ENCODE assay signal across 9 cellular contexts in the genomic region with DNA sequence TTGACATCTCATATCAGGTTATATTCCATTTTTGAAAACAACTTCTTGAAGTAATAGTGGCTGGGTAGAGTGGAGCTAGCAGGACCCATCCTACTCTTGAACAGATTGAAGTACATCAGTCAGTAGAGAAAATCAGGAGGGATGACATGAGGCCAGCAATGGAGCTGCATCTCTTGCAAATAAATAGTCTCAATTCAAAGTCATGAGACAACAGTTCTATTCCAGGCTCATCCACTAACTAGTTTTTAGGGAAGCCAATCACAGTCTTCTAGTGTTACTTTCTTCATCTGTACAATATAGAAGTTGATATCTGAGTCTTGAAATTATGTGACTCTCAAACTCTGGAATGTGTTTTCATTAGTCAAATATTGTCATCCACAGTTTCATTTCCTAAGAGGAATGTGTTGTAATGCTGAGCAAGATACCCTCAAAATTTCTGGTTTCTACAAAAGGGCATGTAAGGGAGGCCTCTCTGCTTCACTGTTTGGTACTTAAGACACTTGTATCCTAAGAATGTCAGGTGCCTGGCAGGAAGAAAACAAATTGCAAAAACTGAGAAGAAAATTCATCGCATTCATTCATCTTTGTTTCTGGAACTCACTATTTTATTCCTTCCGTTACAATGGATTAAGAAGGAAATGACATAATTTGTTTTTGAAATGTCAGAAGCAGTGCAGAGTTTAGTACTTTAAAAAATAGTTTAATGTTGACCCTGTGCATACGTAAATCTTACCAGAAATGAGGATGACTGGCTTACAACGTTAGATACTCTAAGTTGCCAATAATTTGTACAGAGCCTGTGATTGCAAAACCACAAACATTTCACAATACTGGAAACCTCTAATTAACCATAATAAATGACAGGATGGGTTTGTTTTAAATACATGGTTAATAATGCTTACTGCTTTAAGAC.
DNase-seq lines count a peak whose midpoint lies in the region; ATAC-seq and TF ChIP-seq lines count a peak whose summit lies in the region.
"Had no signal": no experiment of that assay in that cellular context is flagged by ENCODE, and none has a peak within 500 bp of the region (broad histone marks: within the 10 kb centered on the region; RNA-seq: fewer than 3 reads in every experiment).

No MANE protein-coding gene starts in this region.

- H3K27ac ChIP-seq in vagina: peak overlapping the region; percentile 40

- H3K4me3 ChIP-seq in epithelial cell of proximal tubule (ENCODE audit: low read depth, low read length): no peak overlapping the region
- H3K4me3 ChIP-seq in mucosa of descending colon: no peak overlapping the region
- no peak overlapping the region for H3K4me3 ChIP-seq in vagina

- intact Hi-C loops in mucosa of descending colon (cut with DNase I, micrococcal nuclease): no loop called here
- intact Hi-C loops in vagina (cut with DNase I): loop anchor here (10.0 kb wide), 2 partner anchors 54 to 474 kb away; a partner anchor contains a TSS

- no peaks in the 10 kb centered on the region for H3K4me1 ChIP-seq in mucosa of descending colon (ENCODE audit: low read depth)
- peaks cover 26% of the 10 kb centered on the region for H3K4me1 ChIP-seq in vagina

- no peaks in the 10 kb centered on the region for H3K9me3 ChIP-seq in mucosa of descending colon
- H3K9me3 ChIP-seq in vagina: no peaks in the 10 kb centered on the region

- DNase-seq in NCI-H748 treated with DMSO at 0.1 percent for 48 hours (lab: John Stamatoyannopoulos, UW) (peak; percentile 3), NCI-H748 (lab: John Stamatoyannopoulos, UW; ENCODE audit: unreplicated experiment) (no peak), epithelial cell of proximal tubule (ENCODE audit: low read depth) (peak; percentile 80), mucosa of descending colon (no peak), vagina (ENCODE audit: extremely low spot score in 2 of 2) (no peak), SKM-1 treated with dmso at 0.1 percent for 144 hours (lab: John Stamatoyannopoulos, UW; ENCODE audit: unreplicated experiment) (no peak)
- DNase-seq: NCI-H187 had no signal

- H3K36me3 ChIP-seq in mucosa of descending colon (ENCODE audit: low read depth) (no peaks in the 10 kb centered on the region), vagina (no peaks in the 10 kb centered on the region)

- TF ChIP-seq CTCF in epithelial cell of proximal tubule (conservative IDR thresholded peaks at IDR 0.05; ENCODE audit: low read depth, low read length) (no peak), mucosa of descending colon (IDR thresholded peaks at IDR 0.05) (no peak), vagina (IDR thresholded peaks at IDR 0.05) (no peak)

- ATAC-seq in mucosa of descending colon: peak; percentile 17
- ATAC-seq in HG02588 (IDR thresholded peaks at IDR 0.05; ENCODE audit: unreplicated experiment): no peak
- ATAC-seq in GM19324 (IDR thresholded peaks at IDR 0.05; ENCODE audit: low FRiP score, unreplicated experiment): no peak

- H3K27me3 ChIP-seq in vagina: no peaks in the 10 kb centered on the region

- TF ChIP-seq POLR2A in vagina (IDR thresholded peaks at IDR 0.05): no peak

Comparison
In these comparisons a context has a peak if more than half of its experiments do, and no peak if none do; other contexts are left out.
1. DNase-seq: peak in NCI-H748 treated with DMSO at 0.1 percent for 48 hours (single experiment) and epithelial cell of proximal tubule (single experiment); none in NCI-H748 (single experiment), mucosa of descending colon (0 of 3), vagina (0 of 2) and SKM-1 treated with dmso at 0.1 percent for 144 hours (single experiment).